8 cellular contexts compared by ENCODE assay signal in genomic region chr2:19868705-19869550, GRCh38. TPM values are rescaled to one million over a fixed set of nuclear protein-coding genes. Genes with fewer than 3 reads are reported as not detected.
DNase-seq lines count a peak whose midpoint lies in the region; TF ChIP-seq lines count a peak whose summit lies in the region.

No MANE protein-coding gene starts in this region.

- no peak overlapping the region for H2BK20ac ChIP-seq in H9 (ENCODE audit: low read depth, low read length, poor library complexity, severe bottlenecking)

- peaks cover 8% of the 10 kb centered on the region for H3K23me2 ChIP-seq in H9 (ENCODE audit: insufficient read length, low read depth, low read length, poor library complexity, severe bottlenecking)

- H3K23ac ChIP-seq in H9 (ENCODE audit: insufficient read length, low read depth, low read length): no peak overlapping the region

- no peaks in the 10 kb centered on the region for H3K36me3 ChIP-seq in mammary epithelial cell (ENCODE audit: insufficient read depth, low read length)

- H3K4me1 ChIP-seq in H9 (ENCODE audit: insufficient read depth, low read length) (no peaks in the 10 kb centered on the region), mammary epithelial cell (ENCODE audit: insufficient read depth, low read length) (no peaks in the 10 kb centered on the region)

- H3K4me3 ChIP-seq in iPS-11a (ENCODE audit: low read depth, low read length) (peak overlapping the region; percentile 39), mammary epithelial cell (replicated peaks in 1 of 3; ENCODE audit: insufficient read depth in 1 of 3, low read depth in 2 of 3, low read length in 3 of 3) (no peak overlapping the region)

- WGBS in H9 (ENCODE audit: extremely low coverage, insufficient read length, low lambda C conversion rate): no CpG with 5 or more reads among the region's 51 CpGs
- 61% methylated on average over 26 of the region's 51 CpGs for WGBS in mammary epithelial cell (ENCODE audit: low coverage, missing lambda C conversion rate)

- no peaks in the 10 kb centered on the region; a peak in 1 of 7 replicates for H3K36me3 Mint-ChIP-seq in H9 (ENCODE audit: insufficient read depth in 1 of 3, low read depth in 3 of 3)
- H3K36me3 Mint-ChIP-seq in activated naive CD4-positive, alpha-beta T cell treated with anti-CD3 and anti-CD28 coated beads, Interleukin-2, amount 10 ng/mL, durations not matched to agents 7 days and 5 days: peaks cover 4% of the 10 kb centered on the region

- no TSS peak for BruUV-seq in mammary epithelial cell (replicated peaks; lab: Mats Ljungman, UMichigan)

- no peaks in the 10 kb centered on the region for H3K79me1 ChIP-seq in H9 (ENCODE audit: insufficient read depth, low read depth, low read length, poor library complexity, severe bottlenecking)

- peak overlapping the region; percentile 85 for H3K14ac ChIP-seq in H9 (ENCODE audit: insufficient read depth, low read length)

- no peaks in the 10 kb centered on the region for H3K79me2 ChIP-seq in H9 (ENCODE audit: insufficient read depth, low read length)
- H3K79me2 ChIP-seq in mammary epithelial cell (ENCODE audit: insufficient read depth, low read length): no peaks in the 10 kb centered on the region

- H3K27ac ChIP-seq in H9 (ENCODE audit: insufficient read length, low read depth, low read length) (no peak overlapping the region), mammary epithelial cell (ENCODE audit: insufficient read depth, low read depth, low read length) (no peak overlapping the region)

- DNase-seq in GM10266 (ENCODE audit: extremely low spot score) (peak; percentile 46), H9 (peak; percentile 73), NCI-H774 (lab: John Stamatoyannopoulos, UW) (peak; percentile 51), glomerular visceral epithelial cell (ENCODE audit: extremely low spot score) (no peak), mammary epithelial cell (no peak)
- DNase-seq in activated naive CD4-positive, alpha-beta T cell treated with anti-CD3 and anti-CD28 coated beads, Interleukin-2, amount 10 ng/mL, durations not matched to agents 7 days and 5 days: peak; percentile 81
- DNase-seq in stimulated activated CD4-positive, alpha-beta T cell treated with anti-CD3 and anti-CD28 coated beads, Interleukin-12 subunit alpha, Interleukin-12 subunit beta, amount 100 ng/mL, for 24 hours (ENCODE audit: low read depth in 2 of 2): peak; percentile 29 to 55

- H3K4me3 Mint-ChIP-seq in H9: peak overlapping the region; percentile 74 to 82
- peak overlapping the region; percentile 87 for H3K4me3 Mint-ChIP-seq in activated naive CD4-positive, alpha-beta T cell treated with anti-CD3 and anti-CD28 coated beads, Interleukin-2, amount 10 ng/mL, durations not matched to agents 7 days and 5 days

- H3K4me1 Mint-ChIP-seq in H9: peaks cover 4 to 12% of the 10 kb centered on the region in 2 experiments
- H3K4me1 Mint-ChIP-seq in activated naive CD4-positive, alpha-beta T cell treated with anti-CD3 and anti-CD28 coated beads, Interleukin-2, amount 10 ng/mL, durations not matched to agents 7 days and 5 days: peaks cover 29% of the 10 kb centered on the region

- dilution Hi-C loops in mammary epithelial cell (cut with HindIII; ENCODE audit: low sequenced_read_pairs): loop anchor here (25.0 kb wide), 1 partner anchor 1357 kb away; no protein-coding TSS in a partner anchor

- H2BK5ac ChIP-seq in H9 (ENCODE audit: insufficient read length, low read length): no peak overlapping the region

- H4K20me1 ChIP-seq in H9 (ENCODE audit: control insufficient read depth, insufficient read depth, insufficient read length) (no peaks in the 10 kb centered on the region), mammary epithelial cell (ENCODE audit: insufficient read depth, low read length) (no peaks in the 10 kb centered on the region)

- peaks cover 5% of the 10 kb centered on the region; the same call in 1 of the 2 replicates for H3K27me3 ChIP-seq in H9 (ENCODE audit: insufficient read depth, low read length)
- no peaks in the 10 kb centered on the region for H3K27me3 ChIP-seq in mammary epithelial cell (ENCODE audit: insufficient read depth, low read length)

- no peak overlapping the region for H2AFZ ChIP-seq in H9 (ENCODE audit: low read length)
- no peak overlapping the region for H2AFZ ChIP-seq in mammary epithelial cell (ENCODE audit: low read depth, low read length)

- H4K8ac ChIP-seq in H9 (replicated peaks; ENCODE audit: insufficient read length, low read depth, low read length): no peak overlapping the region

- H2AK5ac ChIP-seq in H9 (ENCODE audit: insufficient read length, low read length): no peak overlapping the region

- intact Hi-C loops in mammary epithelial cell (cut with micrococcal nuclease): loop anchor here (10.0 kb wide), 2 partner anchors 984 to 1014 kb away; no protein-coding TSS in a partner anchor

- H3K18ac ChIP-seq in H9 (ENCODE audit: insufficient read length, low read depth, low read length): peak overlapping the region; percentile 46

- no peak overlapping the region for H4K91ac ChIP-seq in H9 (ENCODE audit: insufficient read length, low read depth, low read length)

- CTCF ChIA-PET in activated naive CD4-positive, alpha-beta T cell treated with anti-CD3 and anti-CD28 coated beads, Interleukin-2, amount 10 ng/mL, durations not matched to agents 7 days and 5 days (lab: Charles Lee): interaction anchor here (1.1 kb wide), 1 partner anchor 29 kb away, joined by 4 read pairs; no protein-coding TSS in a partner anchor
- CTCF ChIA-PET in mammary epithelial cell (lab: Charles Lee; ENCODE audit: low non-redundant PET): no interaction called here

- no peak overlapping the region for H2BK15ac ChIP-seq in H9 (ENCODE audit: low read depth, low read length)

- H3T11ph ChIP-seq in H9 (ENCODE audit: low read length): no peak overlapping the region

- no peak overlapping the region for H4K5ac ChIP-seq in H9 (ENCODE audit: insufficient read length, low read depth, low read length)

- TF ChIP-seq CTCF in GM10266 (IDR thresholded peaks at IDR 0.05; ENCODE audit: control insufficient read depth, insufficient read depth, low read depth, missing control alignments) (no peak), H9 (conservative IDR thresholded peaks at IDR 0.05) (no peak), mammary epithelial cell (conservative IDR thresholded peaks at IDR 0.05 in 1 of 2, IDR thresholded peaks at IDR 0.05 in 1 of 2; ENCODE audit: extremely low read depth in 1 of 2, insufficient read depth in 1 of 2, low read depth in 1 of 2, low read length in 2 of 2) (no peak)

- peak overlapping the region; percentile 74 for H3K4me2 ChIP-seq in H9 (ENCODE audit: insufficient read depth, insufficient read length, low read length)
- no peak overlapping the region for H3K4me2 ChIP-seq in mammary epithelial cell (ENCODE audit: insufficient read depth, low read depth, low read length)

- H3K27ac Mint-ChIP-seq in H9: no peak overlapping the region; a peak in 1 of 7 replicates
- H3K27ac Mint-ChIP-seq in activated naive CD4-positive, alpha-beta T cell treated with anti-CD3 and anti-CD28 coated beads, Interleukin-2, amount 10 ng/mL, durations not matched to agents 7 days and 5 days: peak overlapping the region; percentile 92

- no peak overlapping the region for H3K4ac ChIP-seq in H9 (ENCODE audit: low read depth, low read length)

- H2BK120ac ChIP-seq in H9 (ENCODE audit: low read depth, low read length, poor library complexity, severe bottlenecking): no peak overlapping the region

- peaks cover 51% of the 10 kb centered on the region for H3K27me3 Mint-ChIP-seq in H9 (ENCODE audit: low read depth)
- H3K27me3 Mint-ChIP-seq in activated naive CD4-positive, alpha-beta T cell treated with anti-CD3 and anti-CD28 coated beads, Interleukin-2, amount 10 ng/mL, durations not matched to agents 7 days and 5 days: peaks cover 12% of the 10 kb centered on the region

- H3K9ac ChIP-seq in H9 (ENCODE audit: extremely low read depth, insufficient read length, low read length) (no peak overlapping the region), mammary epithelial cell (ENCODE audit: insufficient read depth, low read length) (no peak overlapping the region)

- H3K9me3 Mint-ChIP-seq in H9: no peaks in the 10 kb centered on the region
- no peaks in the 10 kb centered on the region for H3K9me3 Mint-ChIP-seq in activated naive CD4-positive, alpha-beta T cell treated with anti-CD3 and anti-CD28 coated beads, Interleukin-2, amount 10 ng/mL, durations not matched to agents 7 days and 5 days

- no peak overlapping the region for H2BK12ac ChIP-seq in H9 (ENCODE audit: insufficient read length, low read depth, low read length)

- H3K9me3 ChIP-seq in H9 (ENCODE audit: control insufficient read depth, low read depth, low read length) (no peaks in the 10 kb centered on the region), mammary epithelial cell (replicated peaks; ENCODE audit: insufficient read depth, low read length) (no peaks in the 10 kb centered on the region)

- no peak overlapping the region for H3K56ac ChIP-seq in H9 (ENCODE audit: insufficient read length, low read depth, low read length)

- in situ Hi-C loops in mammary epithelial cell (cut with MboI; ENCODE audit: low sequenced_read_pairs in 2 of 2): loop anchor here (10.0 to 25.0 kb wide), 5 partner anchors 1007 to 1432 kb away; no protein-coding TSS in a partner anchor

RNA-seq across cellular contexts. Expression of gene TTC32, which starts 32.9 kb away (rescaled TPM):
- 8.9 and 9.9 TPM in 2 replicates for total RNA-seq in H9 (2021)
- 10 to 100 TPM in 1 of 2 donors, 1 to 10 TPM in 1; 8.0 to 12.5 TPM for total RNA-seq in mammary epithelial cell
- 4.8 TPM for polyA plus RNA-seq in mammary epithelial cell
- not detected for polyA minus RNA-seq in mammary epithelial cell

Comparison
In these comparisons a context has a peak if more than half of its experiments do, and no peak if none do; other contexts are left out.
1. DNase-seq: peak in GM10266 (single experiment), H9 (single experiment), NCI-H774 (single experiment), activated naive CD4-positive, alpha-beta T cell treated with anti-CD3 and anti-CD28 coated beads, Interleukin-2, amount 10 ng/mL, durations not matched to agents 7 days and 5 days (single experiment) and stimulated activated CD4-positive, alpha-beta T cell treated with anti-CD3 and anti-CD28 coated beads, Interleukin-12 subunit alpha, Interleukin-12 subunit beta, amount 100 ng/mL, for 24 hours (2 of 2); none in glomerular visceral epithelial cell (single experiment) and mammary epithelial cell (single experiment).